ENCODE assay signal across 1 cellular context in genomic region chr17:62968445-62968923, GRCh38.
TF ChIP-seq lines count a peak whose summit lies in the region.

No MANE protein-coding gene starts in this region.

TF ChIP-seq in HepG2, 621 proteins besides CTCF, POLR2A, EP300 and RAD21 (continued from another document and continues in another):
- TF ChIP-seq TRIM22 (IDR thresholded peaks at IDR 0.05): no peak
- no peak for TF ChIP-seq XRCC5 (optimal IDR thresholded peaks at IDR 0.05; ENCODE audit: low read length)
- TF ChIP-seq HMGXB4 (CRISPR knock-in tag; IDR thresholded peaks at IDR 0.05; ENCODE audit: borderline replicate concordance in 1 of 2, low read depth in 1 of 2): peak; percentile 52 to 75; a peak in 2 of 4 replicates
- TF ChIP-seq BRCA1 (CRISPR knock-in tag; IDR thresholded peaks at IDR 0.05): 0 out of 2 replicates have a peak, but pooled peaks have one; percentile 35
- peak; percentile 8; the same call in 1 of the 3 replicates for TF ChIP-seq MXI1 (IDR thresholded peaks at IDR 0.05; ENCODE audit: borderline replicate concordance, low read depth, low read length)
- no peak for TF ChIP-seq ZSCAN30 (CRISPR knock-in tag; IDR thresholded peaks at IDR 0.05)
- no peak for TF ChIP-seq PHF21A (CRISPR knock-in tag; IDR thresholded peaks at IDR 0.05)
- TF ChIP-seq XBP1 (CRISPR knock-in tag; IDR thresholded peaks at IDR 0.05): no peak
- peak; percentile 37; the same call in 1 of the 2 replicates for TF ChIP-seq ZNF574 (CRISPR knock-in tag; IDR thresholded peaks at IDR 0.05)
- no peak for TF ChIP-seq BRD4 (CRISPR knock-in tag; IDR thresholded peaks at IDR 0.05)
- peak; percentile 29; the same call in 1 of the 2 replicates for TF ChIP-seq ARID5B (CRISPR knock-in tag; IDR thresholded peaks at IDR 0.05)
- TF ChIP-seq ZNF609 (CRISPR knock-in tag; IDR thresholded peaks at IDR 0.05; ENCODE audit: borderline replicate concordance): no peak
- TF ChIP-seq SIN3A (IDR thresholded peaks at IDR 0.05; ENCODE audit: borderline replicate concordance, low read depth, low read length): no peak
- no peak for TF ChIP-seq ZNF180 (CRISPR knock-in tag; IDR thresholded peaks at IDR 0.05; ENCODE audit: borderline replicate concordance, low read depth)
- TF ChIP-seq KDM2A (CRISPR knock-in tag; IDR thresholded peaks at IDR 0.05; ENCODE audit: borderline replicate concordance, low read depth): no peak
- TF ChIP-seq AKAP8 (CRISPR knock-in tag; IDR thresholded peaks at IDR 0.05): no peak
- no peak for TF ChIP-seq ZNF253 (CRISPR knock-in tag; IDR thresholded peaks at IDR 0.05; ENCODE audit: borderline replicate concordance)
- TF ChIP-seq STAG1 (CRISPR knock-in tag; IDR thresholded peaks at IDR 0.05): peak; percentile 83
- TF ChIP-seq ARHGAP35 (CRISPR knock-in tag; IDR thresholded peaks at IDR 0.05; ENCODE audit: borderline replicate concordance): no peak
- TF ChIP-seq ZNF775 (CRISPR knock-in tag; IDR thresholded peaks at IDR 0.05; ENCODE audit: borderline replicate concordance): no peak
- TF ChIP-seq FOXA1 (IDR thresholded peaks at IDR 0.05): no peak
- TF ChIP-seq FOXA1 (CRISPR knock-in tag; IDR thresholded peaks at IDR 0.05): peak; percentile 51; the same call in 1 of the 2 replicates
- TF ChIP-seq ARID3A (IDR thresholded peaks at IDR 0.05; ENCODE audit: low read depth, low read length): 0 out of 2 replicates have a peak, but pooled peaks have one; percentile 27
- 0 out of 2 replicates have a peak, but pooled peaks have one; percentile 37 for TF ChIP-seq MED1 (CRISPR knock-in tag; IDR thresholded peaks at IDR 0.05)
- no peak for TF ChIP-seq LCORL (IDR thresholded peaks at IDR 0.05)
- TF ChIP-seq LCORL (CRISPR knock-in tag; IDR thresholded peaks at IDR 0.05): no peak
- no peak for TF ChIP-seq HBP1 (CRISPR knock-in tag; IDR thresholded peaks at IDR 0.05; ENCODE audit: low read depth)
- TF ChIP-seq SMC3 (IDR thresholded peaks at IDR 0.05; ENCODE audit: low read length): peak; percentile 96
- TF ChIP-seq HOXA5 (CRISPR knock-in tag; IDR thresholded peaks at IDR 0.05): 0 out of 2 replicates have a peak, but pooled peaks have one; percentile 27
- TF ChIP-seq SAP130 (CRISPR knock-in tag; IDR thresholded peaks at IDR 0.05; ENCODE audit: low read depth): peak; percentile 40; the same call in 1 of the 2 replicates
- no peak for TF ChIP-seq HOXA7 (CRISPR knock-in tag; IDR thresholded peaks at IDR 0.05)
- TF ChIP-seq GATAD2A (CRISPR knock-in tag; IDR thresholded peaks at IDR 0.05): peak; percentile 48; the same call in 1 of the 2 replicates
- no peak for TF ChIP-seq DDIT3 (CRISPR knock-in tag; IDR thresholded peaks at IDR 0.05)
- no peak for TF ChIP-seq MIXL1 (CRISPR knock-in tag; IDR thresholded peaks at IDR 0.05)
- no peak for TF ChIP-seq ZNF790 (CRISPR knock-in tag; IDR thresholded peaks at IDR 0.05; ENCODE audit: borderline replicate concordance)
- TF ChIP-seq FOXO1 (CRISPR knock-in tag; IDR thresholded peaks at IDR 0.05): no peak
- no peak for TF ChIP-seq HINFP (CRISPR knock-in tag; IDR thresholded peaks at IDR 0.05; ENCODE audit: low read depth)
- no peak for TF ChIP-seq GABPA (IDR thresholded peaks at IDR 0.05; ENCODE audit: low read depth, low read length)
- TF ChIP-seq GABPA (CRISPR knock-in tag; IDR thresholded peaks at IDR 0.05; ENCODE audit: low read depth): peak; percentile 43; the same call in 1 of the 2 replicates
- no peak for TF ChIP-seq REL (CRISPR knock-in tag; conservative IDR thresholded peaks at IDR 0.05)
